ENCODE assay signal across 2 cellular contexts in genomic region chr4:70624226-70624793, GRCh38.
TF ChIP-seq lines count a peak whose summit lies in the region.

No MANE protein-coding gene starts in this region.

TF ChIP-seq in HCT116, 20 proteins besides CTCF, POLR2A, EP300 and RAD21:
- no peak for TF ChIP-seq SP1 (IDR thresholded peaks at IDR 0.05; ENCODE audit: low read depth)
- TF ChIP-seq FOSL1 (IDR thresholded peaks at IDR 0.05; ENCODE audit: low read depth), result no peak
- TF ChIP-seq CBX3 (IDR thresholded peaks at IDR 0.05; ENCODE audit: low read depth), result no peak
- no peak for TF ChIP-seq EZH2 (IDR thresholded peaks at IDR 0.05)
- no peak for TF ChIP-seq REST (IDR thresholded peaks at IDR 0.05; ENCODE audit: low read depth)
- TF ChIP-seq ZFX (IDR thresholded peaks at IDR 0.05), result no peak
- no peak for TF ChIP-seq SRF (IDR thresholded peaks at IDR 0.05; ENCODE audit: low read depth)
- no peak for TF ChIP-seq ATF3 (IDR thresholded peaks at IDR 0.05)
- TF ChIP-seq YY1 (IDR thresholded peaks at IDR 0.05; ENCODE audit: extremely low read depth, insufficient replicate concordance, low read depth, low read length), result no peak
- TF ChIP-seq JUND (IDR thresholded peaks at IDR 0.05), result no peak
- TF ChIP-seq EGR1 (IDR thresholded peaks at IDR 0.05; ENCODE audit: low read depth), result no peak
- TF ChIP-seq POLR2AphosphoS5 (IDR thresholded peaks at IDR 0.05; ENCODE audit: low read depth, low read length), result no peak
- TF ChIP-seq ZBTB33 (IDR thresholded peaks at IDR 0.05; ENCODE audit: extremely low read depth, insufficient replicate concordance, low read length), result no peak
- TF ChIP-seq ZNF274 (IDR thresholded peaks at IDR 0.05; ENCODE audit: low read depth, low read length), result no peak
- TF ChIP-seq CEBPB (IDR thresholded peaks at IDR 0.05; ENCODE audit: low read depth), result no peak

TF ChIP-seq in K562, 482 proteins besides CTCF, POLR2A, EP300 and RAD21:
- no peak for TF ChIP-seq E2F3 (CRISPR knock-in tag; IDR thresholded peaks at IDR 0.05)
- TF ChIP-seq CREB1 (IDR thresholded peaks at IDR 0.05), result no peak
- TF ChIP-seq CREB1 (CRISPR knock-in tag; IDR thresholded peaks at IDR 0.05), result no peak
- no peak for TF ChIP-seq ZNF398 (CRISPR knock-in tag; IDR thresholded peaks at IDR 0.05)
- TF ChIP-seq POU5F1 (IDR thresholded peaks at IDR 0.05; ENCODE audit: borderline replicate concordance, low read depth, low read length, partially characterized antibody), result no peak
- TF ChIP-seq CBFA2T2 (conservative IDR thresholded peaks at IDR 0.05), result no peak
- TF ChIP-seq UBTF (IDR thresholded peaks at IDR 0.05; ENCODE audit: borderline replicate concordance in 1 of 2, low read depth in 2 of 2, low read length in 2 of 2), result no peak
- no peak for TF ChIP-seq U2AF1 (optimal IDR thresholded peaks at IDR 0.05; ENCODE audit: low read depth, low read length)
- no peak for TF ChIP-seq BDP1 (IDR thresholded peaks at IDR 0.05; ENCODE audit: insufficient read depth, insufficient read length)
- no peak for TF ChIP-seq NKRF (IDR thresholded peaks at IDR 0.05; ENCODE audit: borderline replicate concordance)
